In the genomic region with DNA sequence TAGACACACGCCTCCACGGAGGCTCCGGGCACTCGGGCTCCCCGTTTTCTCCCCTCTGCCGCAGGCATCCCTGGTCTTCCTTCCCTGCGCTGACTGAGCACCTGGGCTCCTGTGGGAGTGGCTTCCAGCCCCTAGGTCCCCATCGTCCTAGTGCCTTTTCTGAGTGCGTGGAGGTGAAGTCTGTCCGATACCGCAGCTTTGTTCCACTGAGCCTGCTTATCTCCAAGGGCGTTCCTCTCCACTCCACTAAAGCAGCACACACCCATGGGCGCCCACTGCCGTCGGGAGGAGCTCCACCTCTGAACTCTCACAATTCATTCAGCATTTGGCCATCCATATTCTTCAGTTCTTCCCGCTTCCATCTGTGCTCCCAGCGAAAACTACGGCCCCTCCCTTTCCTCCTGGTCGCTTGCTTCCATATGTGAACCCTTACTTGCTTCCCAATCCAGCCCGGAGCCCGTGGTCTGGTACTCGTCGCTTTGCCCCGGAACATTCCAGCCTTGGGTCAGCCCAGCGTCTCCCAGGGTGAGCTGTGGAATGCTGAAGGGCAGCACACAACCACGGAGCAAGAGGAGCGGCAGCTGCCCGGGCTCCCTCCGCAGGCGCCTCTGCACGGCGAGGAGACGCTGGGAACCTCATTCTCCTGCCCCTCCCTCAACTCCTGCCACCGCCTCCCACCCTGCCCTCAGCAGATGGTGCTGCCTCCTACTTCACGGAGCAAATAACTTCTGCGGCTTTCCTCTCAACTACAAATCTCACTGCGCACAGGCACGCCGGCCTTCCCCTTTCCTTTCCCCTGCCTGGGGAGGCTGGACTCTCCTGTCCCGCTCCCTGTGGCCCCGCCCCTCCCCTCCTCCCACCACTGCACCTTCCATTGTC, we compare ENCODE assay signal across 1 cellular context.
TF ChIP-seq lines count a peak whose summit lies in the region.

No MANE protein-coding gene starts in this region.

TF ChIP-seq in K562, 482 proteins besides CTCF, POLR2A, EP300 and RAD21 (continues in another document):
- TF ChIP-seq NRF1 (conservative IDR thresholded peaks at IDR 0.05 in 1 of 2, IDR thresholded peaks at IDR 0.05 in 1 of 2): peak in 1 of 2 experiments; percentile 33; a peak in 1 of 4 replicates
- peak; percentile 49 for TF ChIP-seq CREM (IDR thresholded peaks at IDR 0.05; ENCODE audit: low read depth)
- TF ChIP-seq MTA2 (IDR thresholded peaks at IDR 0.05; ENCODE audit: low read depth): peak; percentile 41; the same call in 1 of the 2 replicates
- no peak for TF ChIP-seq ETS2 (tag; IDR thresholded peaks at IDR 0.05; ENCODE audit: borderline replicate concordance, poor library complexity, severe bottlenecking)
- peak; percentile 17; the same call in 1 of the 2 replicates for TF ChIP-seq PHF8 (IDR thresholded peaks at IDR 0.05; ENCODE audit: borderline replicate concordance, low read length)
- TF ChIP-seq PTRF (tag; IDR thresholded peaks at IDR 0.05): no peak
- TF ChIP-seq NR1H2 (CRISPR knock-in tag; IDR thresholded peaks at IDR 0.05): no peak
- TF ChIP-seq CBFA2T3 (IDR thresholded peaks at IDR 0.05): peak; percentile 81
- no peak for TF ChIP-seq ZNF764 (CRISPR knock-in tag; IDR thresholded peaks at IDR 0.05; ENCODE audit: low read depth)
- no peak for TF ChIP-seq SETDB1 (IDR thresholded peaks at IDR 0.05; ENCODE audit: low read length)
- peak; percentile 26 for TF ChIP-seq SMARCE1 (IDR thresholded peaks at IDR 0.05)
- TF ChIP-seq JUND (IDR thresholded peaks at IDR 0.05; ENCODE audit: borderline replicate concordance, low read depth, low read length): peak; percentile 16; the same call in 1 of the 2 replicates
- peak; percentile 27; the same call in 1 of the 3 replicates for TF ChIP-seq JUND (tag; IDR thresholded peaks at IDR 0.05; ENCODE audit: borderline replicate concordance, low read depth, low read length)
- TF ChIP-seq DDX20 (tag; IDR thresholded peaks at IDR 0.05; ENCODE audit: low read depth): no peak
- TF ChIP-seq, protein P1, sequence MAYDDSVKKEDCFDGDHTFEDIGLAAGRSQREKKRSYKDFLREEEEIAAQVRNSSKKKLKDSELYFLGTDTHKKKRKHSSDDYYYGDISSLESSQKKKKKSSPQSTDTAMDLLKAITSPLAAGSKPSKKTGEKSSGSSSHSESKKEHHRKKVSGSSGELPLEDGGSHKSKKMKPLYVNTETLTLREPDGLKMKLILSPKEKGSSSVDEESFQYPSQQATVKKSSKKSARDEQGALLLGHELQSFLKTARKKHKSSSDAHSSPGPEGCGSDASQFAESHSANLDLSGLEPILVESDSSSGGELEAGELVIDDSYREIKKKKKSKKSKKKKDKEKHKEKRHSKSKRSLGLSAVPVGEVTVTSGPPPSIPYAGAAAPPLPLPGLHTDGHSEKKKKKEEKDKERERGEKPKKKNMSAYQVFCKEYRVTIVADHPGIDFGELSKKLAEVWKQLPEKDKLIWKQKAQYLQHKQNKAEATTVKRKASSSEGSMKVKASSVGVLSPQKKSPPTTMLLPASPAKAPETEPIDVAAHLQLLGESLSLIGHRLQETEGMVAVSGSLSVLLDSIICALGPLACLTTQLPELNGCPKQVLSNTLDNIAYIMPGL (CRISPR knock-in tag; IDR thresholded peaks at IDR 0.05): no peak
- peak; percentile 17; the same call in 1 of the 2 replicates for TF ChIP-seq MIER1 (IDR thresholded peaks at IDR 0.05; ENCODE audit: low read depth)
- peak; percentile 87; the same call in 1 of the 2 replicates for TF ChIP-seq CTBP1 (IDR thresholded peaks at IDR 0.05; ENCODE audit: borderline replicate concordance)
- TF ChIP-seq, protein P2, sequence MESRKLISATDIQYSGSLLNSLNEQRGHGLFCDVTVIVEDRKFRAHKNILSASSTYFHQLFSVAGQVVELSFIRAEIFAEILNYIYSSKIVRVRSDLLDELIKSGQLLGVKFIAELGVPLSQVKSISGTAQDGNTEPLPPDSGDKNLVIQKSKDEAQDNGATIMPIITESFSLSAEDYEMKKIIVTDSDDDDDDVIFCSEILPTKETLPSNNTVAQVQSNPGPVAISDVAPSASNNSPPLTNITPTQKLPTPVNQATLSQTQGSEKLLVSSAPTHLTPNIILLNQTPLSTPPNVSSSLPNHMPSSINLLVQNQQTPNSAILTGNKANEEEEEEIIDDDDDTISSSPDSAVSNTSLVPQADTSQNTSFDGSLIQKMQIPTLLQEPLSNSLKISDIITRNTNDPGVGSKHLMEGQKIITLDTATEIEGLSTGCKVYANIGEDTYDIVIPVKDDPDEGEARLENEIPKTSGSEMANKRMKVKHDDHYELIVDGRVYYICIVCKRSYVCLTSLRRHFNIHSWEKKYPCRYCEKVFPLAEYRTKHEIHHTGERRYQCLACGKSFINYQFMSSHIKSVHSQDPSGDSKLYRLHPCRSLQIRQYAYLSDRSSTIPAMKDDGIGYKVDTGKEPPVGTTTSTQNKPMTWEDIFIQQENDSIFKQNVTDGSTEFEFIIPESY (CRISPR knock-in tag; IDR thresholded peaks at IDR 0.05): no peak
- peak; percentile 40; the same call in 1 of the 2 replicates for TF ChIP-seq LCOR (CRISPR knock-in tag; IDR thresholded peaks at IDR 0.05)
- TF ChIP-seq TARDBP (IDR thresholded peaks at IDR 0.05): no peak
- no peak for TF ChIP-seq ZNF507 (tag; conservative IDR thresholded peaks at IDR 0.05)
- no peak for TF ChIP-seq HLTF (IDR thresholded peaks at IDR 0.05)
- TF ChIP-seq PRMT5 (CRISPR knock-in tag; IDR thresholded peaks at IDR 0.05): no peak
- no peak for TF ChIP-seq ZFP36 (IDR thresholded peaks at IDR 0.05; ENCODE audit: low read depth, low read length, partially characterized antibody)
- TF ChIP-seq, protein P3, sequence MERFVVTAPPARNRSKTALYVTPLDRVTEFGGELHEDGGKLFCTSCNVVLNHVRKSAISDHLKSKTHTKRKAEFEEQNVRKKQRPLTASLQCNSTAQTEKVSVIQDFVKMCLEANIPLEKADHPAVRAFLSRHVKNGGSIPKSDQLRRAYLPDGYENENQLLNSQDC (CRISPR knock-in tag; IDR thresholded peaks at IDR 0.05): no peak
- peak; percentile 34 for TF ChIP-seq HNRNPLL (IDR thresholded peaks at IDR 0.05; ENCODE audit: low read depth, low read length, poor library complexity, severe bottlenecking)
- TF ChIP-seq, protein P4, sequence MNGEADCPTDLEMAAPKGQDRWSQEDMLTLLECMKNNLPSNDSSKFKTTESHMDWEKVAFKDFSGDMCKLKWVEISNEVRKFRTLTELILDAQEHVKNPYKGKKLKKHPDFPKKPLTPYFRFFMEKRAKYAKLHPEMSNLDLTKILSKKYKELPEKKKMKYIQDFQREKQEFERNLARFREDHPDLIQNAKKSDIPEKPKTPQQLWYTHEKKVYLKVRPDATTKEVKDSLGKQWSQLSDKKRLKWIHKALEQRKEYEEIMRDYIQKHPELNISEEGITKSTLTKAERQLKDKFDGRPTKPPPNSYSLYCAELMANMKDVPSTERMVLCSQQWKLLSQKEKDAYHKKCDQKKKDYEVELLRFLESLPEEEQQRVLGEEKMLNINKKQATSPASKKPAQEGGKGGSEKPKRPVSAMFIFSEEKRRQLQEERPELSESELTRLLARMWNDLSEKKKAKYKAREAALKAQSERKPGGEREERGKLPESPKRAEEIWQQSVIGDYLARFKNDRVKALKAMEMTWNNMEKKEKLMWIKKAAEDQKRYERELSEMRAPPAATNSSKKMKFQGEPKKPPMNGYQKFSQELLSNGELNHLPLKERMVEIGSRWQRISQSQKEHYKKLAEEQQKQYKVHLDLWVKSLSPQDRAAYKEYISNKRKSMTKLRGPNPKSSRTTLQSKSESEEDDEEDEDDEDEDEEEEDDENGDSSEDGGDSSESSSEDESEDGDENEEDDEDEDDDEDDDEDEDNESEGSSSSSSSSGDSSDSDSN (IDR thresholded peaks at IDR 0.05; ENCODE audit: borderline replicate concordance in 1 of 2, low read depth in 2 of 2, low read length in 2 of 2): peak in 1 of 2 experiments; percentile 55; a peak in 1 of 4 replicates
- TF ChIP-seq MBD2 (IDR thresholded peaks at IDR 0.05; ENCODE audit: borderline replicate concordance, low read depth): no peak; the same call in none of the 2 replicates
- no peak for TF ChIP-seq PHB2 (IDR thresholded peaks at IDR 0.05; ENCODE audit: low read depth)
- TF ChIP-seq ZBED1 (IDR thresholded peaks at IDR 0.05): peak; percentile 34; the same call in 1 of the 2 replicates
- TF ChIP-seq, protein P5, sequence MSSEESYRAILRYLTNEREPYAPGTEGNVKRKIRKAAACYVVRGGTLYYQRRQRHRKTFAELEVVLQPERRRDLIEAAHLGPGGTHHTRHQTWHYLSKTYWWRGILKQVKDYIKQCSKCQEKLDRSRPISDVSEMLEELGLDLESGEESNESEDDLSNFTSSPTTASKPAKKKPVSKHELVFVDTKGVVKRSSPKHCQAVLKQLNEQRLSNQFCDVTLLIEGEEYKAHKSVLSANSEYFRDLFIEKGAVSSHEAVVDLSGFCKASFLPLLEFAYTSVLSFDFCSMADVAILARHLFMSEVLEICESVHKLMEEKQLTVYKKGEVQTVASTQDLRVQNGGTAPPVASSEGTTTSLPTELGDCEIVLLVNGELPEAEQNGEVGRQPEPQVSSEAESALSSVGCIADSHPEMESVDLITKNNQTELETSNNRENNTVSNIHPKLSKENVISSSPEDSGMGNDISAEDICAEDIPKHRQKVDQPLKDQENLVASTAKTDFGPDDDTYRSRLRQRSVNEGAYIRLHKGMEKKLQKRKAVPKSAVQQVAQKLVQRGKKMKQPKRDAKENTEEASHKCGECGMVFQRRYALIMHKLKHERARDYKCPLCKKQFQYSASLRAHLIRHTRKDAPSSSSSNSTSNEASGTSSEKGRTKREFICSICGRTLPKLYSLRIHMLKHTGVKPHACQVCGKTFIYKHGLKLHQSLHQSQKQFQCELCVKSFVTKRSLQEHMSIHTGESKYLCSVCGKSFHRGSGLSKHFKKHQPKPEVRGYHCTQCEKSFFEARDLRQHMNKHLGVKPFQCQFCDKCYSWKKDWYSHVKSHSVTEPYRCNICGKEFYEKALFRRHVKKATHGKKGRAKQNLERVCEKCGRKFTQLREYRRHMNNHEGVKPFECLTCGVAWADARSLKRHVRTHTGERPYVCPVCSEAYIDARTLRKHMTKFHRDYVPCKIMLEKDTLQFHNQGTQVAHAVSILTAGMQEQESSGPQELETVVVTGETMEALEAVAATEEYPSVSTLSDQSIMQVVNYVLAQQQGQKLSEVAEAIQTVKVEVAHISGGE (CRISPR knock-in tag; IDR thresholded peaks at IDR 0.05): no peak
- TF ChIP-seq GATAD2B (IDR thresholded peaks at IDR 0.05; ENCODE audit: borderline replicate concordance): peak; percentile 57; the same call in 1 of the 2 replicates
- peak; percentile 47 for TF ChIP-seq TAL1 (IDR thresholded peaks at IDR 0.05)
- TF ChIP-seq, protein P6, sequence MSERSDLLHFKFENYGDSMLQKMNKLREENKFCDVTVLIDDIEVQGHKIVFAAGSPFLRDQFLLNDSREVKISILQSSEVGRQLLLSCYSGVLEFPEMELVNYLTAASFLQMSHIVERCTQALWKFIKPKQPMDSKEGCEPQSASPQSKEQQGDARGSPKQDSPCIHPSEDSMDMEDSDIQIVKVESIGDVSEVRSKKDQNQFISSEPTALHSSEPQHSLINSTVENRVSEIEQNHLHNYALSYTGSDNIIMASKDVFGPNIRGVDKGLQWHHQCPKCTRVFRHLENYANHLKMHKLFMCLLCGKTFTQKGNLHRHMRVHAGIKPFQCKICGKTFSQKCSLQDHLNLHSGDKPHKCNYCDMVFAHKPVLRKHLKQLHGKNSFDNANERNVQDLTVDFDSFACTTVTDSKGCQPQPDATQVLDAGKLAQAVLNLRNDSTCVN (CRISPR knock-in tag; IDR thresholded peaks at IDR 0.05): no peak
- peak; percentile 19 for TF ChIP-seq CCNT2 (IDR thresholded peaks at IDR 0.05; ENCODE audit: borderline replicate concordance, extremely low read depth, insufficient read length, low read depth, low read length)
- TF ChIP-seq ZNF324 (CRISPR knock-in tag; IDR thresholded peaks at IDR 0.05): no peak
- TF ChIP-seq, protein P7, sequence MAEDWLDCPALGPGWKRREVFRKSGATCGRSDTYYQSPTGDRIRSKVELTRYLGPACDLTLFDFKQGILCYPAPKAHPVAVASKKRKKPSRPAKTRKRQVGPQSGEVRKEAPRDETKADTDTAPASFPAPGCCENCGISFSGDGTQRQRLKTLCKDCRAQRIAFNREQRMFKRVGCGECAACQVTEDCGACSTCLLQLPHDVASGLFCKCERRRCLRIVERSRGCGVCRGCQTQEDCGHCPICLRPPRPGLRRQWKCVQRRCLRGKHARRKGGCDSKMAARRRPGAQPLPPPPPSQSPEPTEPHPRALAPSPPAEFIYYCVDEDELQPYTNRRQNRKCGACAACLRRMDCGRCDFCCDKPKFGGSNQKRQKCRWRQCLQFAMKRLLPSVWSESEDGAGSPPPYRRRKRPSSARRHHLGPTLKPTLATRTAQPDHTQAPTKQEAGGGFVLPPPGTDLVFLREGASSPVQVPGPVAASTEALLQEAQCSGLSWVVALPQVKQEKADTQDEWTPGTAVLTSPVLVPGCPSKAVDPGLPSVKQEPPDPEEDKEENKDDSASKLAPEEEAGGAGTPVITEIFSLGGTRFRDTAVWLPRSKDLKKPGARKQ (CRISPR knock-in tag; IDR thresholded peaks at IDR 0.05): no peak
- TF ChIP-seq TCFL5 (CRISPR knock-in tag; conservative IDR thresholded peaks at IDR 0.05): no peak
- TF ChIP-seq SOX6 (IDR thresholded peaks at IDR 0.05): peak; percentile 81
- TF ChIP-seq, protein P8, sequence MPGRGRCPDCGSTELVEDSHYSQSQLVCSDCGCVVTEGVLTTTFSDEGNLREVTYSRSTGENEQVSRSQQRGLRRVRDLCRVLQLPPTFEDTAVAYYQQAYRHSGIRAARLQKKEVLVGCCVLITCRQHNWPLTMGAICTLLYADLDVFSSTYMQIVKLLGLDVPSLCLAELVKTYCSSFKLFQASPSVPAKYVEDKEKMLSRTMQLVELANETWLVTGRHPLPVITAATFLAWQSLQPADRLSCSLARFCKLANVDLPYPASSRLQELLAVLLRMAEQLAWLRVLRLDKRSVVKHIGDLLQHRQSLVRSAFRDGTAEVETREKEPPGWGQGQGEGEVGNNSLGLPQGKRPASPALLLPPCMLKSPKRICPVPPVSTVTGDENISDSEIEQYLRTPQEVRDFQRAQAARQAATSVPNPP (IDR thresholded peaks at IDR 0.05; ENCODE audit: borderline replicate concordance, insufficient read depth, insufficient read length): no peak
- TF ChIP-seq PCBP1 (IDR thresholded peaks at IDR 0.05; ENCODE audit: low read depth, low read length, poor library complexity, severe bottlenecking): no peak
- TF ChIP-seq SMAD3 (CRISPR knock-in tag; conservative IDR thresholded peaks at IDR 0.05): no peak
- peak in 1 of 2 experiments; percentile 59; a peak in 2 of 4 replicates for TF ChIP-seq MAZ (CRISPR knock-in tag; conservative IDR thresholded peaks at IDR 0.05 in 1 of 2, IDR thresholded peaks at IDR 0.05 in 1 of 2)
- no peak for TF ChIP-seq KDM1A (IDR thresholded peaks at IDR 0.05)
- no peak for TF ChIP-seq ZNF282 (CRISPR knock-in tag; IDR thresholded peaks at IDR 0.05)
- TF ChIP-seq TCF3 (CRISPR knock-in tag; IDR thresholded peaks at IDR 0.05): peak; percentile 72
- no peak for TF ChIP-seq RBM14 (IDR thresholded peaks at IDR 0.05; ENCODE audit: borderline replicate concordance, insufficient read depth, low read depth, low read length)
- TF ChIP-seq, protein P9, sequence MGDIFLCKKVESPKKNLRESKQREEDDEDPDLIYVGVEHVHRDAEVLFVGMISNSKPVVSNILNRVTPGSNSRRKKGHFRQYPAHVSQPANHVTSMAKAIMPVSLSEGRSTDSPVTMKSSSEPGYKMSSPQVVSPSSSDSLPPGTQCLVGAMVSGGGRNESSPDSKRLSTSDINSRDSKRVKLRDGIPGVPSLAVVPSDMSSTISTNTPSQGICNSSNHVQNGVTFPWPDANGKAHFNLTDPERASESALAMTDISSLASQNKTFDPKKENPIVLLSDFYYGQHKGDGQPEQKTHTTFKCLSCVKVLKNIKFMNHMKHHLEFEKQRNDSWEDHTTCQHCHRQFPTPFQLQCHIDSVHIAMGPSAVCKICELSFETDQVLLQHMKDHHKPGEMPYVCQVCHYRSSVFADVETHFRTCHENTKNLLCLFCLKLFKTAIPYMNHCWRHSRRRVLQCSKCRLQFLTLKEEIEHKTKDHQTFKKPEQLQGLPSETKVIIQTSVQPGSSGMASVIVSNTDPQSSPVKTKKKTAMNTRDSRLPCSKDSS (IDR thresholded peaks at IDR 0.05; ENCODE audit: low read depth, partially characterized antibody): no peak
- no peak for TF ChIP-seq EP400 (IDR thresholded peaks at IDR 0.05)
